In the genomic region with DNA sequence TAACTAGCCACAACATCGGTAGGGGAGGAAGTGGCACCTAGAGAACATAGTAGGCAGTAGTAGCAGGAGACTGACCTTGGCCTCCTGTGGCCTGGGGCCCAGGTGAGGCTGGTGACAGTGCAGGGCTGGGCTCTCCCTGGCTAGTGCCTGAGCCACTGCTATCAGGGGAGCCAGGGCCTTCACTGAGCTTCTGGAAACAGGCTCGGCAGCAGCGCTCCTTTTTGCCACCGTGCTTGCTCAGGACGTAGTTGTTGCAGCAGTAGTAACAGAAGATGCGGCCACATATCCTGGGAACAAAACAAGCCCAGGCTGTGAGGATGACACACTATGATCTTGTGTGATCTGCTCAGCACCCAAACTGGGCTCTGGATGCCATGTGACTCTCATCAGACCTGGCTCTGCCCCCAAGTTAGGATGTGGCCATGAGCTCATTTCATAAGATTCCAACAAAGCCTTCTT, we compare ENCODE assay signal across 19 cellular contexts. TPM values are rescaled to one million over a fixed set of nuclear protein-coding genes. Genes with fewer than 3 reads are reported as not detected.
DNase-seq lines count a peak whose midpoint lies in the region; ATAC-seq and TF ChIP-seq lines count a peak whose summit lies in the region.
"Had no signal": no experiment of that assay in that cellular context is flagged by ENCODE, and none has a peak within 500 bp of the region (broad histone marks: within the 10 kb centered on the region; RNA-seq: fewer than 3 reads in every experiment).

No MANE protein-coding gene starts in this region.

- WGBS in smooth muscle cell (ENCODE audit: low lambda C conversion rate): 98% methylated on average over 6 of the region's 6 CpGs

- no peaks in the 10 kb centered on the region for H3K27me3 Mint-ChIP-seq in natural killer cell (ENCODE audit: low read depth in 2 of 2)
- no peaks in the 10 kb centered on the region for H3K27me3 Mint-ChIP-seq in CD4-positive, alpha-beta T cell
- H3K27me3 Mint-ChIP-seq: activated CD4-positive, alpha-beta memory T cell treated with anti-CD3 and anti-CD28 coated beads, Interleukin-2, amount 10 ng/mL, durations not matched to agents 7 days and 5 days; activated naive CD4-positive, alpha-beta T cell treated with anti-CD3 and anti-CD28 coated beads, Interleukin-2, amount 10 ng/mL, durations not matched to agents 7 days and 5 days; naive B cell; type B pancreatic cell had no signal

- H3K27me3 ChIP-seq in MG63: no peaks in the 10 kb centered on the region
- H3K27me3 ChIP-seq in CD4-positive, alpha-beta T cell (ENCODE audit: control insufficient read depth, insufficient read depth, low read length): no peaks in the 10 kb centered on the region
- H3K27me3 ChIP-seq in smooth muscle cell (ENCODE audit: low read depth): no peaks in the 10 kb centered on the region

- H3F3A ChIP-seq in smooth muscle cell (ENCODE audit: low read depth): no peaks in the 10 kb centered on the region

- H3K27ac Mint-ChIP-seq in natural killer cell: peak overlapping the region; percentile 61 to 84
- H3K27ac Mint-ChIP-seq in CD4-positive, alpha-beta T cell: no peak overlapping the region
- H3K27ac Mint-ChIP-seq: activated CD4-positive, alpha-beta memory T cell treated with anti-CD3 and anti-CD28 coated beads, Interleukin-2, amount 10 ng/mL, durations not matched to agents 7 days and 5 days; activated naive CD4-positive, alpha-beta T cell treated with anti-CD3 and anti-CD28 coated beads, Interleukin-2, amount 10 ng/mL, durations not matched to agents 7 days and 5 days; H9; naive B cell; type B pancreatic cell had no signal

- POLR2A ChIA-PET in CD4-positive, alpha-beta T cell (lab: Charles Lee): no interaction called here

- H3K27ac ChIP-seq in CD4-positive, alpha-beta T cell (ENCODE audit: low read depth, low read length): no peak overlapping the region
- H3K27ac ChIP-seq in smooth muscle cell (ENCODE audit: low read depth): no peak overlapping the region

- peak overlapping the region; percentile 4 for H3K4me3 Mint-ChIP-seq in natural killer cell
- H3K4me3 Mint-ChIP-seq in CD4-positive, alpha-beta T cell: no peak overlapping the region
- H3K4me3 Mint-ChIP-seq: activated CD4-positive, alpha-beta memory T cell treated with anti-CD3 and anti-CD28 coated beads, Interleukin-2, amount 10 ng/mL, durations not matched to agents 7 days and 5 days; activated naive CD4-positive, alpha-beta T cell treated with anti-CD3 and anti-CD28 coated beads, Interleukin-2, amount 10 ng/mL, durations not matched to agents 7 days and 5 days; H9; naive B cell; type B pancreatic cell had no signal

- DNase-seq in AG08396 (ENCODE audit: low spot score) (peak; percentile 58), MG63 (peak; percentile 40), fibroblast of villous mesenchyme (ENCODE audit: low read depth) (peak; percentile 30), natural killer cell (no peak), NCI-H1105 treated with DMSO at 0.1 percent for 48 hours (lab: John Stamatoyannopoulos, UW) (no peak), smooth muscle cell (lab: John Stamatoyannopoulos, UW; ENCODE audit: unreplicated experiment) (no peak)
- no peak for DNase-seq in CD4-positive, alpha-beta T cell
- DNase-seq: activated CD4-positive, alpha-beta memory T cell treated with anti-CD3 and anti-CD28 coated beads, Interleukin-2, amount 10 ng/mL, durations not matched to agents 7 days and 5 days; activated naive CD4-positive, alpha-beta T cell treated with anti-CD3 and anti-CD28 coated beads, Interleukin-2, amount 10 ng/mL, durations not matched to agents 7 days and 5 days; cerebellar nuclear complex; DMS53; H9; naive B cell; NCI-H1092; NCI-H524 treated with DMSO at 0.1 percent for 48 hours; T1000 had no signal

- CTCF ChIA-PET in CD4-positive, alpha-beta T cell (lab: Charles Lee): interaction anchor here (1.7 to 2.4 kb wide), 2 partner anchors 19 to 120 kb away, joined by 6 to 10 read pairs; no protein-coding TSS in a partner anchor

- peaks cover 21 to 24% of the 10 kb centered on the region in 2 donors for H3K4me1 Mint-ChIP-seq in natural killer cell
- peaks cover 5% of the 10 kb centered on the region for H3K4me1 Mint-ChIP-seq in CD4-positive, alpha-beta T cell (ENCODE audit: low read depth)
- H3K4me1 Mint-ChIP-seq: H9 had no signal

- H3K4me3 ChIP-seq in MG63: no peak overlapping the region
- no peak overlapping the region for H3K4me3 ChIP-seq in fibroblast of villous mesenchyme (ENCODE audit: low read depth, low read length)
- H3K4me3 ChIP-seq in smooth muscle cell: no peak overlapping the region

- TF ChIP-seq CTCF in fibroblast of villous mesenchyme (IDR thresholded peaks at IDR 0.05; ENCODE audit: insufficient read depth, low read depth, low read length) (no peak), natural killer cell (IDR thresholded peaks at IDR 0.05) (no peak), smooth muscle cell (IDR thresholded peaks at IDR 0.05; ENCODE audit: borderline replicate concordance, insufficient read depth, poor library complexity, severe bottlenecking) (no peak)
- TF ChIP-seq CTCF in CD4-positive, alpha-beta T cell (IDR thresholded peaks at IDR 0.05): no peak

- H3K36me3 Mint-ChIP-seq in natural killer cell: peaks cover 42% of the 10 kb centered on the region
- H3K36me3 Mint-ChIP-seq in CD4-positive, alpha-beta T cell (ENCODE audit: low read depth): peaks cover 99% of the 10 kb centered on the region

- no peak overlapping the region for H2AFZ ChIP-seq in smooth muscle cell (ENCODE audit: low read depth)

- no peaks in the 10 kb centered on the region for H3K4me1 ChIP-seq in smooth muscle cell (ENCODE audit: low read depth)

- no peak overlapping the region for H3K9ac ChIP-seq in smooth muscle cell (ENCODE audit: low read depth)

- H3K9me3 Mint-ChIP-seq in natural killer cell: no peaks in the 10 kb centered on the region
- H3K9me3 Mint-ChIP-seq in CD4-positive, alpha-beta T cell: no peaks in the 10 kb centered on the region
- H3K9me3 Mint-ChIP-seq: H9, naive B cell, type B pancreatic cell had no signal

- no peak overlapping the region for H3K4me2 ChIP-seq in smooth muscle cell

- intact Hi-C loops in natural killer cell (cut with micrococcal nuclease): loop anchor here (5.0 kb wide), 1 partner anchor 34 kb away; no protein-coding TSS in a partner anchor
- intact Hi-C loops in CD4-positive, alpha-beta T cell (cut with DNase I, micrococcal nuclease): no loop called here

- H4K20me1 ChIP-seq in smooth muscle cell (ENCODE audit: low read depth): no peaks in the 10 kb centered on the region

- H3K9me3 ChIP-seq in MG63 (no peaks in the 10 kb centered on the region), smooth muscle cell (replicated peaks; ENCODE audit: low read depth) (no peaks in the 10 kb centered on the region)
- no peaks in the 10 kb centered on the region for H3K9me3 ChIP-seq in CD4-positive, alpha-beta T cell (ENCODE audit: control insufficient read depth, low read length)

- ATAC-seq in natural killer cell (peak; percentile 60 to 66 (median 63)), GM19351 (IDR thresholded peaks at IDR 0.05; ENCODE audit: unreplicated experiment) (no peak)
- no peak for ATAC-seq in CD4-positive, alpha-beta T cell (ENCODE audit: poor library complexity)
- ATAC-seq: esophagus mucosa had no signal

- H3K36me3 ChIP-seq in MG63 (peaks cover 10% of the 10 kb centered on the region), smooth muscle cell (ENCODE audit: low read depth) (peaks cover 6% of the 10 kb centered on the region)

- H3K79me2 ChIP-seq in smooth muscle cell (ENCODE audit: low read depth): no peaks in the 10 kb centered on the region

RNA-seq across cellular contexts. Expression of gene CXCR6, which starts 15.1 kb away (rescaled TPM):
- total RNA-seq in MG63 (2014; rRNA removed; shearing (Covaris generic); ENCODE audit: low replicate concordance): not detected in 2 replicates
- total RNA-seq in fibroblast of villous mesenchyme (under 0.01 TPM in 2 replicates), natural killer cell (1 to 10 TPM in 2 of 3 donors, under 1 TPM in 1; 0.95 to 2.1 (median 1.7) TPM), smooth muscle cell (0.13 and 0.81 TPM in 2 replicates)
- 1 to 10 TPM; 1.7 to 2.0 TPM for total RNA-seq in CD4-positive, alpha-beta T cell
- 0.19 and 0.35 TPM in 2 replicates for polyA plus RNA-seq in smooth muscle cell
- total RNA-seq: H9 had no signal

RNA-seq across cellular contexts. Expression of gene FYCO1, which starts 37.3 kb away (rescaled TPM):
- total RNA-seq in MG63 (2014; rRNA removed; shearing (Covaris generic); ENCODE audit: low replicate concordance): 10.5 and 12.6 TPM in 2 replicates
- total RNA-seq in fibroblast of villous mesenchyme: 20.6 and 23.7 TPM in 2 replicates
- 10 to 100 TPM; 23.0 to 28.4 (median 27.5) TPM for total RNA-seq in natural killer cell
- total RNA-seq in CD4-positive, alpha-beta T cell: 10 to 100 TPM; 17.4 to 20.1 TPM
- total RNA-seq in smooth muscle cell: 19.0 and 20.9 TPM in 2 replicates
- polyA plus RNA-seq in smooth muscle cell: 4.5 and 7.4 TPM in 2 replicates

Comparison
In these comparisons a context has a peak if more than half of its experiments do, and no peak if none do; other contexts are left out.
1. DNase-seq: peak in AG08396 (single experiment), MG63 (single experiment) and fibroblast of villous mesenchyme (single experiment); none in natural killer cell (single experiment), CD4-positive, alpha-beta T cell (0 of 10), NCI-H1105 treated with DMSO at 0.1 percent for 48 hours (single experiment) and smooth muscle cell (single experiment).
2. ATAC-seq: peak in natural killer cell (3 of 3); none in CD4-positive, alpha-beta T cell (single experiment) and GM19351 (single experiment).